ENCODE assay signal across 27 cellular contexts in genomic region chr4:48504352-48504751, GRCh38. TPM values are rescaled to one million over a fixed set of nuclear protein-coding genes. Genes with fewer than 3 reads are reported as not detected.
A peak's percentile ranks its signal among the peaks of the same experiment; 100 is the strongest.
DNase-seq lines count a peak whose midpoint lies in the region; ATAC-seq and TF ChIP-seq lines count a peak whose summit lies in the region.
"Had no signal": no experiment of that assay in that cellular context is flagged by ENCODE, and none has a peak within 500 bp of the region (broad histone marks: within the 10 kb centered on the region; RNA-seq: fewer than 3 reads in every experiment).

No MANE protein-coding gene starts in this region.

- H2BK5ac ChIP-seq in IMR-90 (ENCODE audit: low read depth, low read length, poor library complexity, severe bottlenecking), result no peak overlapping the region

- H2AK5ac ChIP-seq in IMR-90 (ENCODE audit: low read depth, low read length), result no peak overlapping the region

- H3K9me3 ChIP-seq in IMR-90 (ENCODE audit: control insufficient read depth, insufficient read depth, low read length), result no peaks in the 10 kb centered on the region
- no peaks in the 10 kb centered on the region for H3K9me3 ChIP-seq in endodermal cell (ENCODE audit: control insufficient read depth, low read length)
- H3K9me3 ChIP-seq in left ventricle myocardium inferior (replicated peaks), result no peaks in the 10 kb centered on the region
- H3K9me3 ChIP-seq: BLaER1, HAP-1, SJSA1 had no signal

- H3K4me3 ChIP-seq in IMR-90 (ENCODE audit: insufficient read depth, low read depth, low read length), result no peak overlapping the region
- H3K4me3 ChIP-seq in endodermal cell (ENCODE audit: low read length), result no peak overlapping the region
- H3K4me3 ChIP-seq in left ventricle myocardium inferior, result no peak overlapping the region
- H3K4me3 ChIP-seq: BLaER1, HAP-1, PC-9, SJSA1 had no signal

- H2AK9ac ChIP-seq in IMR-90 (replicated peaks; ENCODE audit: low read depth, low read length, poor library complexity), result no peak overlapping the region

- H3K36me3 ChIP-seq in IMR-90 (ENCODE audit: control insufficient read depth, insufficient read depth, low read length) (peaks cover 15% of the 10 kb centered on the region), endodermal cell (ENCODE audit: control insufficient read depth, insufficient read depth, low read length) (peaks cover 78% of the 10 kb centered on the region), left ventricle myocardium inferior (peaks cover 95% of the 10 kb centered on the region)

- H4K8ac ChIP-seq in IMR-90 (ENCODE audit: low read depth in 2 of 2, low read length in 2 of 2), result no peak overlapping the region

- TF ChIP-seq CTCF in IMR-90 (conservative IDR thresholded peaks at IDR 0.05; ENCODE audit: low read depth, low read length) (no peak), endodermal cell (conservative IDR thresholded peaks at IDR 0.05) (no peak), left ventricle myocardium inferior (IDR thresholded peaks at IDR 0.05; ENCODE audit: borderline replicate concordance) (no peak)
- no peak for TF ChIP-seq CTCF in activated CD8-positive, alpha-beta T cell treated with anti-CD3 and anti-CD28 coated beads for 36 hours (IDR thresholded peaks at IDR 0.05)

- H3K36me3 Mint-ChIP-seq in endodermal cell (ENCODE audit: low read depth), result peaks cover 36% of the 10 kb centered on the region
- H3K36me3 Mint-ChIP-seq in activated CD8-positive, alpha-beta T cell treated with anti-CD3 and anti-CD28 coated beads for 36 hours (ENCODE audit: low read depth), result peaks cover 26% of the 10 kb centered on the region

- no TSS peak for BruUV-seq in IMR-90 (replicated peaks; lab: Mats Ljungman, UMichigan)

- DNase-seq in Caki2 (ENCODE audit: low read depth) (peak; percentile 5), IMR-90 (no peak), OCI-M1 (lab: John Stamatoyannopoulos, UW) (peak; percentile 32), endodermal cell (no peak), left ventricle myocardium inferior (no peak), NCI-H748 treated with DMSO at 0.1 percent for 48 hours (lab: John Stamatoyannopoulos, UW) (no peak)
- DNase-seq in activated CD8-positive, alpha-beta T cell treated with anti-CD3 and anti-CD28 coated beads for 36 hours, result no peak
- DNase-seq: CD4-positive, CD25-positive, alpha-beta regulatory T cell; GOT3; HFFc6; Kasumi-1; NCI-H1417; NCI-H1694; NCI-H2081; NCI-H2227 treated with DMSO at 0.1 percent for 48 hours; NCI-H510A treated with DMSO at 0.1 percent for 48 hours; PC-9; Right ventricle myocardium superior; RPMI8226; T-helper 1 cell had no signal

- H3K27me3 ChIP-seq in IMR-90 (ENCODE audit: control insufficient read depth, insufficient read depth, low read length) (no peaks in the 10 kb centered on the region), endodermal cell (ENCODE audit: control insufficient read depth, insufficient read depth, low read length, poor library complexity, severe bottlenecking) (no peaks in the 10 kb centered on the region), left ventricle myocardium inferior (ENCODE audit: low read depth) (no peaks in the 10 kb centered on the region)
- H3K27me3 ChIP-seq: BLaER1, SJSA1 had no signal

- H3K27me3 Mint-ChIP-seq in endodermal cell (ENCODE audit: insufficient read depth), result no peaks in the 10 kb centered on the region
- no peaks in the 10 kb centered on the region for H3K27me3 Mint-ChIP-seq in activated CD8-positive, alpha-beta T cell treated with anti-CD3 and anti-CD28 coated beads for 36 hours
- H3K27me3 Mint-ChIP-seq: CD4-positive, CD25-positive, alpha-beta regulatory T cell had no signal

- WGBS in IMR-90 (ENCODE audit: extremely low coverage in 2 of 2, insufficient read length in 1 of 2), 2 experiments, result no CpG with 5 or more reads among the region's 1 CpG
- 88 to 93% methylated on average over 1 of the region's 1 CpG for WGBS in endodermal cell (ENCODE audit: insufficient coverage in 1 of 2, insufficient read length in 1 of 2), 2 experiments

- H3K18ac ChIP-seq in IMR-90 (ENCODE audit: low read depth, low read length), result no peak overlapping the region

- TF ChIP-seq RAD21 in IMR-90 (IDR thresholded peaks at IDR 0.05; ENCODE audit: low read length), result no peak

- H2BK120ac ChIP-seq in IMR-90 (ENCODE audit: low read depth, low read length), result no peak overlapping the region

- no peaks in the 10 kb centered on the region for H3K9me3 Mint-ChIP-seq in endodermal cell
- no peaks in the 10 kb centered on the region for H3K9me3 Mint-ChIP-seq in activated CD8-positive, alpha-beta T cell treated with anti-CD3 and anti-CD28 coated beads for 36 hours
- H3K9me3 Mint-ChIP-seq: CD4-positive, CD25-positive, alpha-beta regulatory T cell; HFFc6 had no signal

- no peaks in the 10 kb centered on the region for H3K9me1 ChIP-seq in IMR-90 (ENCODE audit: insufficient read depth, low read length)

- H3K56ac ChIP-seq in IMR-90 (ENCODE audit: extremely low read depth, insufficient read depth, low read length), result no peak overlapping the region

- H2BK20ac ChIP-seq in IMR-90 (ENCODE audit: low read depth, low read length), result no peak overlapping the region

- peaks cover 4% of the 10 kb centered on the region for H3K4me1 Mint-ChIP-seq in endodermal cell
- peaks cover 17% of the 10 kb centered on the region for H3K4me1 Mint-ChIP-seq in activated CD8-positive, alpha-beta T cell treated with anti-CD3 and anti-CD28 coated beads for 36 hours (ENCODE audit: low read depth)

- ATAC-seq in IMR-90 (ENCODE audit: low read depth), result peak; percentile 46; the same call in 1 of the 2 replicates
- ATAC-seq in HG03520 (IDR thresholded peaks at IDR 0.05; ENCODE audit: unreplicated experiment), result no peak
- ATAC-seq in activated CD8-positive, alpha-beta T cell treated with anti-CD3 and anti-CD28 coated beads for 36 hours, result no peak

- CTCF ChIA-PET in IMR-90 (lab: Yijun Ruan, JAX), result no interaction called here
- CTCF ChIA-PET in activated CD8-positive, alpha-beta T cell treated with anti-CD3 and anti-CD28 coated beads for 36 hours (lab: Charles Lee), result interaction anchor here (1.0 kb wide), 1 partner anchor 16 kb away, joined by 3 read pairs; no protein-coding TSS in a partner anchor

- no peak overlapping the region for H2BK15ac ChIP-seq in IMR-90 (ENCODE audit: low read depth, low read length)

- no peaks in the 10 kb centered on the region for H3K4me1 ChIP-seq in IMR-90 (ENCODE audit: control insufficient read depth, insufficient read depth, low read length)
- H3K4me1 ChIP-seq in endodermal cell (ENCODE audit: control insufficient read depth, insufficient read depth, low read length), result no peaks in the 10 kb centered on the region
- no peaks in the 10 kb centered on the region for H3K4me1 ChIP-seq in left ventricle myocardium inferior
- H3K4me1 ChIP-seq: BLaER1, SJSA1 had no signal

- no peak overlapping the region for H3K4me2 ChIP-seq in IMR-90 (ENCODE audit: low read depth, low read length)
- H3K4me2 ChIP-seq: BLaER1, PC-9 had no signal

- no peak overlapping the region for H4K5ac ChIP-seq in IMR-90 (ENCODE audit: low read depth, low read length)

- in situ Hi-C loops in Caki2 (cut with HindIII; ENCODE audit: low pct_unique_long_range_greater_than_20kb, low sequenced_read_pairs), result no loop called here
- in situ Hi-C loops in IMR-90 (cut with MboI; ENCODE audit: low sequenced_read_pairs), result no loop called here

- H3K4me3 Mint-ChIP-seq in endodermal cell, result no peak overlapping the region
- H3K4me3 Mint-ChIP-seq in activated CD8-positive, alpha-beta T cell treated with anti-CD3 and anti-CD28 coated beads for 36 hours, result no peak overlapping the region
- H3K4me3 Mint-ChIP-seq: CD4-positive, CD25-positive, alpha-beta regulatory T cell; HFFc6 had no signal

- H3K23ac ChIP-seq in IMR-90 (ENCODE audit: low read depth, low read length), result no peak overlapping the region

- H4K91ac ChIP-seq in IMR-90 (ENCODE audit: insufficient read depth, low read depth, low read length), result no peak overlapping the region

- H4K20me1 ChIP-seq in IMR-90 (ENCODE audit: insufficient read depth, low read length), result no peaks in the 10 kb centered on the region
- H4K20me1 ChIP-seq: BLaER1 had no signal

- no peak overlapping the region for H3K14ac ChIP-seq in IMR-90 (replicated peaks; ENCODE audit: low read depth, low read length)

- peak overlapping the region; percentile 18 for H3K27ac Mint-ChIP-seq in endodermal cell
- H3K27ac Mint-ChIP-seq in activated CD8-positive, alpha-beta T cell treated with anti-CD3 and anti-CD28 coated beads for 36 hours, result no peak overlapping the region
- H3K27ac Mint-ChIP-seq: CD4-positive, CD25-positive, alpha-beta regulatory T cell; HFFc6 had no signal

- no peaks in the 10 kb centered on the region; a peak in 1 of 4 replicates for H3K79me1 ChIP-seq in IMR-90 (ENCODE audit: low read depth in 1 of 2, low read length in 2 of 2)

- POLR2A ChIA-PET in IMR-90 (lab: Charles Lee; ENCODE audit: unreplicated experiment), result no interaction called here
- POLR2A ChIA-PET in activated CD8-positive, alpha-beta T cell treated with anti-CD3 and anti-CD28 coated beads for 36 hours (lab: Charles Lee), result interaction anchor here (0.6 kb wide), 1 partner anchor 483 kb away, joined by 3 read pairs; no protein-coding TSS in a partner anchor

- dilution Hi-C loops in IMR-90 (cut with HindIII; ENCODE audit: low sequenced_read_pairs, unreplicated experiment), result no loop called here

- intact Hi-C loops in IMR-90 (cut with micrococcal nuclease) (loop anchor here (10.0 kb wide), 1 partner anchor 50 kb away; no protein-coding TSS in a partner anchor), left ventricle myocardium inferior (cut with micrococcal nuclease) (no loop called here)
- intact Hi-C loops in activated CD8-positive, alpha-beta T cell treated with anti-CD3 and anti-CD28 coated beads for 36 hours (cut with micrococcal nuclease), result no loop called here

- H3K4ac ChIP-seq in IMR-90 (ENCODE audit: low read depth, low read length), result no peak overlapping the region

- no peak overlapping the region for H2AFZ ChIP-seq in IMR-90 (replicated peaks; ENCODE audit: low read length, poor library complexity)
- H2AFZ ChIP-seq: PC-9 had no signal

- H3K9ac ChIP-seq in IMR-90 (ENCODE audit: low read depth, low read length) (no peak overlapping the region), endodermal cell (ENCODE audit: extremely low read depth, low read length, poor library complexity, severe bottlenecking) (no peak overlapping the region)
- H3K9ac ChIP-seq: BLaER1 had no signal

- no peak overlapping the region for H3K27ac ChIP-seq in IMR-90 (ENCODE audit: insufficient read depth, low read length)
- no peak overlapping the region for H3K27ac ChIP-seq in endodermal cell (ENCODE audit: low read depth, low read length)
- no peak overlapping the region for H3K27ac ChIP-seq in left ventricle myocardium inferior (replicated peaks)
- H3K27ac ChIP-seq: BLaER1, PC-9, SJSA1 had no signal

- TF ChIP-seq POLR2A in IMR-90 (IDR thresholded peaks at IDR 0.05; ENCODE audit: low read depth, low read length), result no peak

RNA-seq across cellular contexts. Expression of gene ZAR1, which starts 14.3 kb away (rescaled TPM):
- not detected in 2 replicates for total RNA-seq in Caki2 (2014; rRNA removed; shearing (Covaris generic); ENCODE audit: low replicate concordance)
- total RNA-seq in IMR-90 (2012; rRNA removed) (not detected in 2 replicates), endodermal cell (under 1 TPM in 1 of 2 donors, not detected in 1; 0.18 TPM), left ventricle myocardium inferior (not detected)
- not detected in 2 replicates for polyA plus RNA-seq in IMR-90 (2012; rRNA removed)
- polyA plus RNA-seq in IMR-90 (2012; cell fraction: cytosol; rRNA removed), result not detected in 2 replicates
- polyA plus RNA-seq in IMR-90 (2012; cell fraction: nucleus; rRNA removed; ENCODE audit: low replicate concordance), result 0.05 TPM in 1 of 2 replicates, not detected in the other
- polyA plus RNA-seq in endodermal cell (2013, experiment 1 of 2), result 0.46 TPM
- polyA plus RNA-seq in endodermal cell (2013, experiment 2 of 2), result 0.25 TPM
- not detected for total RNA-seq in activated CD8-positive, alpha-beta T cell treated with anti-CD3 and anti-CD28 coated beads for 36 hours
- total RNA-seq: A172; CD4-positive, CD25-positive, alpha-beta regulatory T cell; HFFc6; M059J; PC-9; Right ventricle myocardium superior; SJSA1 had no signal
- polyA plus RNA-seq: AG04450; CD4-positive, CD25-positive, alpha-beta regulatory T cell had no signal

RNA-seq across cellular contexts. Expression of gene SLC10A4, which starts 21.2 kb away (rescaled TPM):
- not detected in 2 replicates for total RNA-seq in Caki2 (2014; rRNA removed; shearing (Covaris generic); ENCODE audit: low replicate concordance)
- not detected in 2 replicates for total RNA-seq in IMR-90 (2012; rRNA removed)
- not detected in 2 replicates for polyA plus RNA-seq in IMR-90 (2012; rRNA removed)
- polyA plus RNA-seq in IMR-90 (2012; cell fraction: cytosol; rRNA removed), result not detected in 2 replicates
- 0.25 and 0.41 TPM in 2 replicates for polyA plus RNA-seq in IMR-90 (2012; cell fraction: nucleus; rRNA removed; ENCODE audit: low replicate concordance)
- total RNA-seq in endodermal cell, result 1 to 10 TPM in 1 of 2 donors, under 1 TPM in 1; 0.55 to 1.8 TPM
- polyA plus RNA-seq in endodermal cell (2013, experiment 1 of 2), result 10.8 TPM
- 9.6 TPM for polyA plus RNA-seq in endodermal cell (2013, experiment 2 of 2)
- not detected for total RNA-seq in left ventricle myocardium inferior
- total RNA-seq in activated CD8-positive, alpha-beta T cell treated with anti-CD3 and anti-CD28 coated beads for 36 hours, result not detected
- total RNA-seq: A172; CD4-positive, CD25-positive, alpha-beta regulatory T cell; HFFc6; PC-9; Right ventricle myocardium superior; SJSA1 had no signal
- polyA plus RNA-seq: AG04450; CD4-positive, CD25-positive, alpha-beta regulatory T cell had no signal

Comparison
In these comparisons a context has a peak if more than half of its experiments do, and no peak if none do; other contexts are left out.
1. DNase-seq: peak in Caki2 (single experiment) and OCI-M1 (single experiment); none in IMR-90 (single experiment), endodermal cell (single experiment), left ventricle myocardium inferior (single experiment), activated CD8-positive, alpha-beta T cell treated with anti-CD3 and anti-CD28 coated beads for 36 hours (single experiment) and NCI-H748 treated with DMSO at 0.1 percent for 48 hours (single experiment).